ENCODE assay signal across 37 cellular contexts in the genomic region with DNA sequence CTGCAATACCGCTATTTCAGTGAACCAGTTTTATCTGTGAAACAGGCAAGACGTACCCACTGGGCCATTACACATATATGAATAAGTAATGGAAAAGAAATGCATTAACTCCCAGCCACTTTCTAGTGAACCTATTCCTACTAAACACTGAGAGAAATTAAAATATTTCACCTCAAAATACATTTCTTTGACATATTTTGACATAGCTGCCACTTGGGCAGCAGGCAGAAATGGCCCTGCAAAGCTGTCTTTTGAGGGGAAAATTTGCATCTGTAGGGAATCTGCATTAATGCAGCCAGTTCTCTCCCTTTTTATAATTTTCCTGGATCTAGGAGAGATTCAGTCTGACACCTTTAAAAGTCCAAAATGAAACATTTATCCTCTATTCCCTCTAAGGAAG.
A peak's percentile ranks its signal among the peaks of the same experiment; 100 is the strongest.
DNase-seq lines count a peak whose midpoint lies in the region; ATAC-seq, FAIRE-seq and TF ChIP-seq lines count a peak whose summit lies in the region.
"Had no signal": no experiment of that assay in that cellular context is flagged by ENCODE, and none has a peak within 500 bp of the region (broad histone marks: within the 10 kb centered on the region; RNA-seq: fewer than 3 reads in every experiment).

No MANE protein-coding gene starts in this region.

- no peak for ATAC-seq in GM23338
- no peak for ATAC-seq in GM21526 (IDR thresholded peaks at IDR 0.05; ENCODE audit: low FRiP score, unreplicated experiment)
- no peak for ATAC-seq in HG02973 (IDR thresholded peaks at IDR 0.05; ENCODE audit: unreplicated experiment)
- ATAC-seq: A549; CD8-positive, alpha-beta T cell had no signal

- DNase-seq in GM23338 (ENCODE audit: low spot score) (no peak), PC-9 (no peak), H1 (ENCODE audit: low read depth in 1 of 2, low spot score in 2 of 2) (no peak), osteocyte (ENCODE audit: extremely low spot score, unreplicated experiment) (no peak)
- no peak for DNase-seq in stimulated activated CD4-positive, alpha-beta T cell treated with anti-CD3 and anti-CD28 coated beads, Interleukin-12 subunit alpha, Interleukin-12 subunit beta, amount 100 ng/mL, for 4 hours
- DNase-seq: 8988T; ACHN; AML-193; BE2C; C1 segment of cervical spinal cord; Caco-2; Calu3; CD4-positive, alpha-beta memory T cell; CD4-positive, alpha-beta T cell; CD4-positive, CD25-positive, alpha-beta regulatory T cell; CD8-positive, alpha-beta memory T cell; CD8-positive, alpha-beta T cell; COR-L47; DMS 273 treated with DMSO at 0.1 percent for 48 hours; DMS153; DMS53; DMS79; DMS79 treated with DMSO at 0.1 percent for 48 hours; DND-41; EL had no signal

- no peak overlapping the region for H3K14ac ChIP-seq in H1 (ENCODE audit: insufficient read length)

- H3K4ac ChIP-seq in H1 (replicated peaks; ENCODE audit: insufficient read length, low read depth, low read length): no peak overlapping the region

- no peak overlapping the region for H3K27ac ChIP-seq in GM23338 (ENCODE audit: low read depth)
- no peak overlapping the region for H3K27ac ChIP-seq in PC-9
- H3K27ac ChIP-seq in H1 (ENCODE audit: low read depth, low read length): no peak overlapping the region
- H3K27ac ChIP-seq in neural cell (ENCODE audit: low read length): peak overlapping the region; percentile 22
- H3K27ac ChIP-seq: 22Rv1; A549; BLaER1; BLaER1 treated with 17β-estradiol and CSF1 and Interleukin-3, amounts not matched to agents 10 nM and 100 nM; C4-2B had no signal

- no peak overlapping the region for H2BK5ac ChIP-seq in H1 (ENCODE audit: low read depth, low read length)

- no peak overlapping the region for H2BK120ac ChIP-seq in H1 (replicated peaks; ENCODE audit: low read depth, low read length)

- H2AFZ ChIP-seq in GM23338 (peak overlapping the region; percentile 39; the same call in 1 of the 2 replicates), PC-9 (no peak overlapping the region), H1 (ENCODE audit: low read length) (0 out of 2 replicates have a peak overlapping the region, but pooled peaks have one; percentile 60), neural cell (ENCODE audit: low read depth, low read length) (no peak overlapping the region)

- POLR2A ChIA-PET in PC-9 (lab: Charles Lee; ENCODE audit: unreplicated experiment): no interaction called here
- POLR2A ChIA-PET in H1 (lab: Charles Lee; ENCODE audit: partially characterized antibody): no interaction called here

- H3K27me3 ChIP-seq in GM23338 (ENCODE audit: insufficient read depth) (no peaks in the 10 kb centered on the region), PC-9 (ENCODE audit: insufficient read depth, low read depth) (no peaks in the 10 kb centered on the region), H1 (replicated peaks in 1 of 4; ENCODE audit: control insufficient read depth in 3 of 4, extremely low read depth in 1 of 4, insufficient read depth in 3 of 4, low read length in 3 of 4) (no peaks in the 10 kb centered on the region), neural cell (ENCODE audit: insufficient read depth, low read depth, low read length) (no peaks in the 10 kb centered on the region)
- H3K27me3 ChIP-seq: BE2C; BLaER1; BLaER1 treated with 17β-estradiol and CSF1 and Interleukin-3, amounts not matched to agents 10 nM and 100 nM had no signal

- H4K8ac ChIP-seq in H1 (ENCODE audit: extremely low read depth, insufficient read depth, low read length): no peak overlapping the region

- no peak overlapping the region for H3K9ac ChIP-seq in H1 (replicated peaks in 1 of 4; ENCODE audit: extremely low read depth in 1 of 4, low read depth in 3 of 4, low read length in 3 of 4)
- no peak overlapping the region for H3K9ac ChIP-seq in neural cell (ENCODE audit: low read length)
- H3K9ac ChIP-seq: BLaER1; BLaER1 treated with 17β-estradiol and CSF1 and Interleukin-3, amounts not matched to agents 10 nM and 100 nM had no signal

- H2BK20ac ChIP-seq in H1 (ENCODE audit: low read length): no peak overlapping the region

- peaks cover 8% of the 10 kb centered on the region; the same call in 1 of the 2 replicates for H3K9me2 ChIP-seq in GM23338 (ENCODE audit: insufficient read depth)
- H3K9me2 ChIP-seq in PC-9 (ENCODE audit: insufficient read depth): 0 out of 2 replicates have a peak, but pooled peaks cover 4% of the 10 kb centered on the region
- H3K9me2 ChIP-seq in neural cell (ENCODE audit: insufficient read depth, low read length): no peaks in the 10 kb centered on the region

- H3K4me3 Mint-ChIP-seq in GM23338 (no peak overlapping the region), osteocyte (ENCODE audit: unreplicated experiment) (no peak overlapping the region)
- H3K4me3 Mint-ChIP-seq: B cell; CD14-positive monocyte; CD4-positive, alpha-beta memory T cell; CD4-positive, alpha-beta T cell; CD4-positive, CD25-positive, alpha-beta regulatory T cell; CD8-positive, alpha-beta memory T cell; CD8-positive, alpha-beta T cell had no signal

- H3K4me2 ChIP-seq in GM23338: no peak overlapping the region
- 0 out of 2 replicates have a peak overlapping the region, but pooled peaks have one; percentile 7 for H3K4me2 ChIP-seq in PC-9
- no peak overlapping the region for H3K4me2 ChIP-seq in H1 (ENCODE audit: insufficient read depth in 1 of 2, low read depth in 2 of 2, low read length in 2 of 2)
- H3K4me2 ChIP-seq in neural cell (ENCODE audit: low read length): no peak overlapping the region
- H3K4me2 ChIP-seq: A549, BLaER1 had no signal

- H3K27ac Mint-ChIP-seq in GM23338 (no peak overlapping the region), osteocyte (ENCODE audit: unreplicated experiment) (no peak overlapping the region)
- H3K27ac Mint-ChIP-seq: B cell; CD14-positive monocyte; CD4-positive, alpha-beta memory T cell; CD4-positive, alpha-beta T cell; CD4-positive, CD25-positive, alpha-beta regulatory T cell; CD8-positive, alpha-beta memory T cell; CD8-positive, alpha-beta T cell had no signal

- intact Hi-C loops in PC-9 (cut with micrococcal nuclease; ENCODE audit: unreplicated experiment): no loop called here

- WGBS in H1 (ENCODE audit: extremely low coverage in 1 of 2, insufficient coverage in 1 of 2, insufficient read length in 1 of 2, insufficient replicate concordance in 2 of 2, low coverage in 1 of 2, low lambda C conversion rate in 2 of 2, missing lambda C conversion rate in 1 of 2), 2 experiments: 84% methylated on average over 2 of the region's 2 CpGs; no CpG with 5 or more reads in 1 of the 2 experiments

- H3F3A ChIP-seq in GM23338 (replicated peaks; ENCODE audit: low read depth) (no peaks in the 10 kb centered on the region), PC-9 (ENCODE audit: insufficient read depth, low read depth) (no peaks in the 10 kb centered on the region; the same call in 1 of the 2 replicates), neural cell (ENCODE audit: insufficient read depth, low read length, poor library complexity, severe bottlenecking) (no peaks in the 10 kb centered on the region)

- H3K9me3 Mint-ChIP-seq in GM23338 (peaks cover 17% of the 10 kb centered on the region; the same call in 2 of the 3 replicates), osteocyte (ENCODE audit: unreplicated experiment) (peaks cover 50% of the 10 kb centered on the region)

- no peaks in the 10 kb centered on the region for H3K4me1 Mint-ChIP-seq in GM23338
- H3K4me1 Mint-ChIP-seq in osteocyte (ENCODE audit: unreplicated experiment): no peaks in the 10 kb centered on the region
- H3K4me1 Mint-ChIP-seq: B cell; CD14-positive monocyte; CD4-positive, alpha-beta memory T cell; CD4-positive, CD25-positive, alpha-beta regulatory T cell; CD8-positive, alpha-beta memory T cell had no signal

- no peaks in the 10 kb centered on the region for H3K4me1 ChIP-seq in GM23338 (ENCODE audit: insufficient read depth)
- H3K4me1 ChIP-seq in PC-9 (replicated peaks; ENCODE audit: insufficient read depth): peaks cover 7% of the 10 kb centered on the region; the same call in 1 of the 2 replicates
- no peaks in the 10 kb centered on the region for H3K4me1 ChIP-seq in H1 (replicated peaks in 1 of 4; ENCODE audit: control insufficient read depth in 3 of 4, insufficient read depth in 4 of 4, low read length in 3 of 4)
- H3K4me1 ChIP-seq: A549, BE2C, BLaER1, Caco-2 had no signal

- no peak for FAIRE-seq in H1 (lab: Jason Lieb, UNC)
- FAIRE-seq: A204.1, A549, D721Med had no signal

- H2BK12ac ChIP-seq in H1 (ENCODE audit: low read depth, low read length): no peak overlapping the region

- H3K36me3 Mint-ChIP-seq in GM23338 (ENCODE audit: low read depth) (peaks cover 13% of the 10 kb centered on the region), osteocyte (ENCODE audit: unreplicated experiment) (no peaks in the 10 kb centered on the region)
- H3K36me3 Mint-ChIP-seq: CD14-positive monocyte; CD4-positive, CD25-positive, alpha-beta regulatory T cell; CD8-positive, alpha-beta memory T cell; CD8-positive, alpha-beta T cell had no signal

- no peak overlapping the region for H3K18ac ChIP-seq in H1 (ENCODE audit: extremely low read depth, low read length)

- no peaks in the 10 kb centered on the region for H3K79me1 ChIP-seq in H1 (ENCODE audit: low read depth, low read length)

- H3K9me3 ChIP-seq in PC-9 (ENCODE audit: insufficient read depth, low read depth) (no peaks in the 10 kb centered on the region), H1 (ENCODE audit: insufficient read depth in 2 of 2, low read depth in 1 of 2, low read length in 1 of 2) (0 out of 4 replicates have a peak, but pooled peaks cover 0 to 2% of the 10 kb centered on the region in 2 experiments), neural cell (ENCODE audit: low read length) (no peaks in the 10 kb centered on the region)
- H3K9me3 ChIP-seq: BE2C had no signal

- H4K91ac ChIP-seq in H1 (replicated peaks; ENCODE audit: insufficient read length, low read length): no peak overlapping the region

- no peak for TF ChIP-seq CTCF in GM23338 (conservative IDR thresholded peaks at IDR 0.05; ENCODE audit: low read depth in 2 of 2)
- no peak for TF ChIP-seq CTCF in PC-9 (conservative IDR thresholded peaks at IDR 0.05)
- no peak for TF ChIP-seq CTCF in H1 (IDR thresholded peaks at IDR 0.05; ENCODE audit: control extremely low read depth in 1 of 3, insufficient read depth in 1 of 3, low read depth in 1 of 3, low read length in 3 of 3)
- no peak for TF ChIP-seq CTCF in neural cell (IDR thresholded peaks at IDR 0.05; ENCODE audit: poor library complexity, severe bottlenecking)
- TF ChIP-seq CTCF in osteocyte (IDR thresholded peaks at IDR 0.05): no peak

- H3K23me2 ChIP-seq in H1 (ENCODE audit: low read depth, low read length): no peaks in the 10 kb centered on the region

- H2AK5ac ChIP-seq in H1 (ENCODE audit: low read depth, low read length): no peak overlapping the region

- no peak overlapping the region for H4K5ac ChIP-seq in H1 (ENCODE audit: insufficient read length, low read depth, low read length)

- no peak for TF ChIP-seq EP300 in H1 (IDR thresholded peaks at IDR 0.05; ENCODE audit: borderline replicate concordance in 1 of 2, low read depth in 2 of 2, low read length in 2 of 2)
- peak; percentile 94 for TF ChIP-seq EP300 in neural cell (conservative IDR thresholded peaks at IDR 0.05; ENCODE audit: poor library complexity, severe bottlenecking)

- H3K79me2 ChIP-seq in GM23338 (replicated peaks; ENCODE audit: insufficient read depth) (no peaks in the 10 kb centered on the region), PC-9 (ENCODE audit: low read depth) (no peaks in the 10 kb centered on the region), H1 (ENCODE audit: control insufficient read depth in 1 of 2, insufficient read depth in 2 of 2, low read length in 2 of 2) (no peaks in the 10 kb centered on the region), neural cell (replicated peaks; ENCODE audit: insufficient read depth, low read length) (no peaks in the 10 kb centered on the region)

- H3K36me3 ChIP-seq in GM23338 (ENCODE audit: insufficient read depth) (no peaks in the 10 kb centered on the region), PC-9 (ENCODE audit: low read depth) (no peaks in the 10 kb centered on the region), H1 (ENCODE audit: control insufficient read depth in 2 of 4, insufficient read depth in 4 of 4, low read length in 3 of 4) (no peaks in the 10 kb centered on the region), neural cell (ENCODE audit: insufficient read depth, low read length) (no peaks in the 10 kb centered on the region)
- H3K36me3 ChIP-seq: BE2C; BLaER1; BLaER1 treated with 17β-estradiol and CSF1 and Interleukin-3, amounts not matched to agents 10 nM and 100 nM had no signal

- TF ChIP-seq RAD21 in H1 (IDR thresholded peaks at IDR 0.05 in 1 of 2, conservative IDR thresholded peaks at IDR 0.05 in 1 of 2; ENCODE audit: low read depth in 2 of 2, low read length in 2 of 2): no peak
- TF ChIP-seq RAD21 in neural cell (conservative IDR thresholded peaks at IDR 0.05): no peak

- no peak for TF ChIP-seq POLR2A in H1 (IDR thresholded peaks at IDR 0.05; ENCODE audit: control extremely low read depth in 1 of 2, low read depth in 2 of 2, low read length in 2 of 2)

- H3K27me3 Mint-ChIP-seq in GM23338 (ENCODE audit: insufficient read depth, low read depth, poor library complexity): no peaks in the 10 kb centered on the region
- H3K27me3 Mint-ChIP-seq in osteocyte (ENCODE audit: unreplicated experiment): no peaks in the 10 kb centered on the region
- H3K27me3 Mint-ChIP-seq: B cell; CD4-positive, alpha-beta memory T cell; CD4-positive, alpha-beta T cell; CD4-positive, CD25-positive, alpha-beta regulatory T cell; CD8-positive, alpha-beta memory T cell had no signal

- no TSS peak for BruUV-seq in PC-9 (replicated peaks; lab: Mats Ljungman, UMichigan)

- H2BK15ac ChIP-seq in H1 (ENCODE audit: low read length): no peak overlapping the region

- H4K20me1 ChIP-seq in GM23338 (replicated peaks; ENCODE audit: insufficient read depth): no peaks in the 10 kb centered on the region
- H4K20me1 ChIP-seq in PC-9 (ENCODE audit: insufficient read depth): no peaks in the 10 kb centered on the region
- no peaks in the 10 kb centered on the region for H4K20me1 ChIP-seq in H1 (replicated peaks in 1 of 2; ENCODE audit: control insufficient read depth in 1 of 2, insufficient read depth in 2 of 2, low read length in 2 of 2)
- no peaks in the 10 kb centered on the region for H4K20me1 ChIP-seq in neural cell (ENCODE audit: insufficient read depth)
- H4K20me1 ChIP-seq: BLaER1; BLaER1 treated with 17β-estradiol and CSF1 and Interleukin-3, amounts not matched to agents 10 nM and 100 nM had no signal

- CTCF ChIA-PET in PC-9 (lab: Charles Lee) (no interaction called here), H1 (lab: Charles Lee; ENCODE audit: partially characterized antibody) (no interaction called here)

- no peak overlapping the region for H3K56ac ChIP-seq in H1 (replicated peaks; ENCODE audit: insufficient read length, low read depth, low read length)

- H3K4me3 ChIP-seq in GM23338 (no peak overlapping the region), PC-9 (no peak overlapping the region), H1 (ENCODE audit: extremely low read depth in 1 of 4, insufficient read depth in 2 of 4, low read depth in 3 of 4, low read length in 4 of 4) (no peak overlapping the region), neural cell (ENCODE audit: low read length) (no peak overlapping the region)
- H3K4me3 ChIP-seq: A549; BLaER1; BLaER1 treated with 17β-estradiol and CSF1 and Interleukin-3, amounts not matched to agents 10 nM and 100 nM had no signal

- no peak overlapping the region for H3K23ac ChIP-seq in H1 (ENCODE audit: insufficient read length)

Comparison
In these comparisons a context has a peak if more than half of its experiments do, and no peak if none do; other contexts are left out.
1. H2AFZ ChIP-seq: peak in GM23338 (single experiment) and H1 (single experiment); none in PC-9 (single experiment) and neural cell (single experiment).